In genomic region chr14:93023039-93023438, GRCh38 we compare ENCODE assay signal across 13 cellular contexts.
DNase-seq lines count a peak whose midpoint lies in the region; ATAC-seq, FAIRE-seq and TF ChIP-seq lines count a peak whose summit lies in the region.
"Had no signal": no experiment of that assay in that cellular context is flagged by ENCODE, and none has a peak within 500 bp of the region (broad histone marks: within the 10 kb centered on the region; RNA-seq: fewer than 3 reads in every experiment).

No MANE protein-coding gene starts in this region.

- H3K27ac ChIP-seq in A549, result no peak overlapping the region
- no peak overlapping the region for H3K27ac ChIP-seq in CD8-positive, alpha-beta T cell (ENCODE audit: low read depth, low read length)
- no peak overlapping the region for H3K27ac ChIP-seq in PC-3 (ENCODE audit: low read length)
- no peak overlapping the region for H3K27ac ChIP-seq in foreskin keratinocyte
- H3K27ac ChIP-seq in uterus, result no peak overlapping the region
- H3K27ac ChIP-seq: pancreas had no signal

- no peaks in the 10 kb centered on the region for H3K9me3 Mint-ChIP-seq in CD8-positive, alpha-beta T cell

- peaks cover 2% of the 10 kb centered on the region for H3K36me3 Mint-ChIP-seq in CD8-positive, alpha-beta T cell

- H3K9me2 ChIP-seq in PC-3 (replicated peaks; ENCODE audit: low read length), result no peaks in the 10 kb centered on the region

- POLR2A ChIA-PET in A549 (lab: Yijun Ruan, JAX) (no interaction called here), PC-3 (lab: Charles Lee; ENCODE audit: unreplicated experiment) (no interaction called here)
- POLR2A ChIA-PET in CD8-positive, alpha-beta T cell (lab: Charles Lee), result interaction anchor here (1.4 kb wide), 1 partner anchor 92 kb away, joined by 3 read pairs; no protein-coding TSS in a partner anchor

- peak in 1 of 2 experiments; percentile 64 for DNase-seq in A549 (ENCODE audit: low read depth in 1 of 2, low spot score in 1 of 2)
- no peak for DNase-seq in CD8-positive, alpha-beta T cell
- peak; percentile 22 for DNase-seq in PC-3
- DNase-seq in foreskin keratinocyte, result no peak
- DNase-seq in uterus, result no peak
- no peak for DNase-seq in DMS79 treated with DMSO at 0.1 percent for 48 hours (lab: John Stamatoyannopoulos, UW)
- DNase-seq in GM03348 (ENCODE audit: low spot score), result no peak
- DNase-seq: kidney glomerular epithelial cell; NK-92 treated with Interleukin-12 subunit alpha and Interleukin-12 subunit beta, amount 100 ng/mL, for 24 hours; pancreas had no signal

- 0 out of 2 replicates have a peak, but pooled peaks cover 4% of the 10 kb centered on the region for H3K79me2 ChIP-seq in PC-3 (ENCODE audit: low read length)

- no peaks in the 10 kb centered on the region for H3K36me3 ChIP-seq in CD8-positive, alpha-beta T cell (ENCODE audit: insufficient read depth, low read length)
- H3K36me3 ChIP-seq in PC-3 (ENCODE audit: low read depth, low read length), result no peaks in the 10 kb centered on the region
- no peaks in the 10 kb centered on the region for H3K36me3 ChIP-seq in uterus
- H3K36me3 ChIP-seq: pancreas had no signal

- H3K9me3 ChIP-seq in A549, result no peaks in the 10 kb centered on the region
- H3K9me3 ChIP-seq in CD8-positive, alpha-beta T cell (ENCODE audit: low read length), result no peaks in the 10 kb centered on the region
- H3K9me3 ChIP-seq in PC-3 (ENCODE audit: low read length), result no peaks in the 10 kb centered on the region
- no peaks in the 10 kb centered on the region for H3K9me3 ChIP-seq in uterus
- H3K9me3 ChIP-seq: pancreas had no signal

- no peaks in the 10 kb centered on the region for H3K27me3 ChIP-seq in CD8-positive, alpha-beta T cell (ENCODE audit: insufficient read depth, low read length)
- H3K27me3 ChIP-seq in PC-3 (ENCODE audit: low read length) (no peaks in the 10 kb centered on the region), foreskin keratinocyte (no peaks in the 10 kb centered on the region), uterus (no peaks in the 10 kb centered on the region)
- H3K27me3 ChIP-seq: pancreas had no signal

- peak overlapping the region; percentile 22 for H3K27ac Mint-ChIP-seq in CD8-positive, alpha-beta T cell
- H3K27ac Mint-ChIP-seq: activated naive CD8-positive, alpha-beta T cell had no signal

- no peak overlapping the region for H3K4me3 Mint-ChIP-seq in CD8-positive, alpha-beta T cell
- H3K4me3 Mint-ChIP-seq: activated naive CD8-positive, alpha-beta T cell had no signal

- TF ChIP-seq CTCF in A549 (IDR thresholded peaks at IDR 0.05), result no peak
- TF ChIP-seq CTCF in CD8-positive, alpha-beta T cell (IDR thresholded peaks at IDR 0.05), result no peak
- TF ChIP-seq CTCF in PC-3 (conservative IDR thresholded peaks at IDR 0.05; ENCODE audit: low read depth, low read length), result no peak
- TF ChIP-seq CTCF in foreskin keratinocyte (conservative IDR thresholded peaks at IDR 0.05), result no peak
- no peak for TF ChIP-seq CTCF in uterus (IDR thresholded peaks at IDR 0.05)

- H3K4me1 Mint-ChIP-seq in CD8-positive, alpha-beta T cell (ENCODE audit: low read depth), result peaks cover 35% of the 10 kb centered on the region

- H3K4me2 ChIP-seq in A549 (no peak overlapping the region), PC-3 (ENCODE audit: low read length) (no peak overlapping the region)

- H3F3A ChIP-seq in PC-3 (ENCODE audit: low read length, unreplicated experiment), result no peaks in the 10 kb centered on the region

- CTCF ChIA-PET in A549 (lab: Yijun Ruan, JAX) (no interaction called here), PC-3 (lab: Charles Lee) (no interaction called here)
- CTCF ChIA-PET in CD8-positive, alpha-beta T cell (lab: Charles Lee), result interaction anchor here (1.0 to 3.6 kb wide), 3 partner anchors 11 to 90 kb away, joined by 4 to 15 read pairs (median 5); no protein-coding TSS in a partner anchor

- intact Hi-C loops in CD8-positive, alpha-beta T cell (cut with DNase I, micrococcal nuclease), result no loop called here
- intact Hi-C loops in PC-3 (cut with micrococcal nuclease), result no loop called here
- intact Hi-C loops in uterus (cut with DNase I; ENCODE audit: low total_unique reads), result no loop called here

- no peak overlapping the region for H2AFZ ChIP-seq in PC-3 (ENCODE audit: low read length)

- 92% methylated on average over 5 of the region's 5 CpGs for WGBS in A549 (ENCODE audit: missing lambda C conversion rate)

- H3K4me1 ChIP-seq in A549, result peaks cover 3% of the 10 kb centered on the region; the same call in 1 of the 3 replicates
- H3K4me1 ChIP-seq in CD8-positive, alpha-beta T cell (ENCODE audit: insufficient read depth, low read length), result peaks cover 21% of the 10 kb centered on the region
- no peaks in the 10 kb centered on the region for H3K4me1 ChIP-seq in PC-3 (ENCODE audit: insufficient read depth, low read length)
- H3K4me1 ChIP-seq in foreskin keratinocyte, result no peaks in the 10 kb centered on the region
- H3K4me1 ChIP-seq in uterus, result peaks cover 0 to 19% of the 10 kb centered on the region in 2 donors
- H3K4me1 ChIP-seq: pancreas had no signal

- H3K27me3 Mint-ChIP-seq in CD8-positive, alpha-beta T cell (ENCODE audit: low read depth), result no peaks in the 10 kb centered on the region
- H3K27me3 Mint-ChIP-seq: activated naive CD8-positive, alpha-beta T cell had no signal

- TF ChIP-seq EP300 in A549 (IDR thresholded peaks at IDR 0.05), result no peak

- TF ChIP-seq RAD21 in A549 (conservative IDR thresholded peaks at IDR 0.05 in 1 of 2, IDR thresholded peaks at IDR 0.05 in 1 of 2), result no peak

- TF ChIP-seq POLR2A in A549 (IDR thresholded peaks at IDR 0.05; ENCODE audit: low read length) (no peak), uterus (IDR thresholded peaks at IDR 0.05) (no peak)

- H3K4me3 ChIP-seq in A549 (no peak overlapping the region), PC-3 (ENCODE audit: low read length) (no peak overlapping the region), uterus (no peak overlapping the region)
- no peak overlapping the region for H3K4me3 ChIP-seq in CD8-positive, alpha-beta T cell (ENCODE audit: low read depth, low read length)
- H3K4me3 ChIP-seq: pancreas had no signal

- no peak overlapping the region for H3K9ac ChIP-seq in PC-3 (ENCODE audit: low read length)

- ATAC-seq in A549 (peak in 1 of 2 experiments; percentile 76; a peak in 3 of 6 replicates), PC-3 (no peak; the same call in 1 of the 2 replicates), foreskin keratinocyte (peak; percentile 37), HG02870 (IDR thresholded peaks at IDR 0.05; ENCODE audit: unreplicated experiment) (no peak)
- no peak for ATAC-seq in CD8-positive, alpha-beta T cell

- no peak for FAIRE-seq in A549 (lab: Jason Lieb, UNC)
- FAIRE-seq: G401.6, pancreas had no signal

- H4K20me1 ChIP-seq in PC-3 (ENCODE audit: low read length), result no peaks in the 10 kb centered on the region

- BruUV-seq in PC-3 (replicated peaks; lab: Mats Ljungman, UMichigan), result no TSS peak

TF ChIP-seq in A549, 52 proteins besides CTCF, POLR2A, EP300 and RAD21:
- TF ChIP-seq USF2 (IDR thresholded peaks at IDR 0.05) (peak; percentile 68), CHD4 (IDR thresholded peaks at IDR 0.05; ENCODE audit: borderline replicate concordance) (no peak)
